1 cellular context compared by ENCODE assay signal in genomic region chr22:41830174-41830573, GRCh38.
TF ChIP-seq lines count a peak whose summit lies in the region.

No MANE protein-coding gene starts in this region.

TF ChIP-seq in GM23338, 12 proteins besides CTCF, POLR2A, EP300 and RAD21:
- TF ChIP-seq ETS1 (IDR thresholded peaks at IDR 0.05): no peak
- TF ChIP-seq ZNF114 (CRISPR knock-in tag; IDR thresholded peaks at IDR 0.05): no peak
- no peak for TF ChIP-seq STAT1 (IDR thresholded peaks at IDR 0.05; ENCODE audit: unreplicated experiment)
- no peak for TF ChIP-seq REST (IDR thresholded peaks at IDR 0.05; ENCODE audit: unreplicated experiment)
- no peak for TF ChIP-seq JUNB (IDR thresholded peaks at IDR 0.05; ENCODE audit: unreplicated experiment)
- no peak for TF ChIP-seq CREB1 (CRISPR knock-in tag; IDR thresholded peaks at IDR 0.05; ENCODE audit: low read depth)
- TF ChIP-seq NANOG (IDR thresholded peaks at IDR 0.05; ENCODE audit: borderline replicate concordance): no peak
- TF ChIP-seq POLR2AphosphoS5 (IDR thresholded peaks at IDR 0.05; ENCODE audit: low read depth): no peak
- no peak for TF ChIP-seq ZNF331 (CRISPR knock-in tag; IDR thresholded peaks at IDR 0.05; ENCODE audit: low read depth)
- TF ChIP-seq EZH2 (IDR thresholded peaks at IDR 0.05; ENCODE audit: low read depth, unreplicated experiment): no peak
- no peak for TF ChIP-seq ZNF462 (CRISPR knock-in tag; IDR thresholded peaks at IDR 0.05)
- TF ChIP-seq EZH2phosphoT487 (IDR thresholded peaks at IDR 0.05; ENCODE audit: unreplicated experiment): no peak
